8 cellular contexts compared by ENCODE assay signal in the genomic region with DNA sequence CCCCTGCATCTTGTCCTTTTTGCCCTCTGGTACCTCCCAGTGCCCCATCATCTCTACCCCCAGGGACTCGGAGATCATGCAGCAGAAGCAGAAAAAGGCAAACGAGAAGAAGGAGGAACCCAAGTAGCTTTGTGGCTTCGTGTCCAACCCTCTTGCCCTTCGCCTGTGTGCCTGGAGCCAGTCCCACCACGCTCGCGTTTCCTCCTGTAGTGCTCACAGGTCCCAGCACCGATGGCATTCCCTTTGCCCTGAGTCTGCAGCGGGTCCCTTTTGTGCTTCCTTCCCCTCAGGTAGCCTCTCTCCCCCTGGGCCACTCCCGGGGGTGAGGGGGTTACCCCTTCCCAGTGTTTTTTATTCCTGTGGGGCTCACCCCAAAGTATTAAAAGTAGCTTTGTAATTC. TPM values are rescaled to one million over a fixed set of nuclear protein-coding genes. Genes with fewer than 3 reads are reported as not detected.
DNase-seq lines count a peak whose midpoint lies in the region; ATAC-seq and TF ChIP-seq lines count a peak whose summit lies in the region.

No MANE protein-coding gene starts in this region.

- H3K9ac ChIP-seq in mesenchymal stem cell (ENCODE audit: low read length) = peak overlapping the region; percentile 100

- H4K8ac ChIP-seq in mesenchymal stem cell (ENCODE audit: low read length) = no peak overlapping the region

- no peak overlapping the region for H3K18ac ChIP-seq in mesenchymal stem cell (ENCODE audit: low read depth in 1 of 2, low read length in 2 of 2)

- TF ChIP-seq CTCF in cardiac muscle cell (IDR thresholded peaks at IDR 0.05; ENCODE audit: low read depth, low read length) (no peak), body of pancreas (IDR thresholded peaks at IDR 0.05) (no peak), upper lobe of left lung (IDR thresholded peaks at IDR 0.05) (no peak)

- H3K14ac ChIP-seq in mesenchymal stem cell (ENCODE audit: low read length in 2 of 2) = no peak overlapping the region

- H3K9me3 ChIP-seq in cardiac muscle cell (ENCODE audit: low read depth) = no peaks in the 10 kb centered on the region
- no peaks in the 10 kb centered on the region for H3K9me3 ChIP-seq in body of pancreas
- no peaks in the 10 kb centered on the region for H3K9me3 ChIP-seq in mesenchymal stem cell (ENCODE audit: control insufficient read depth, low read length)
- H3K9me3 ChIP-seq in upper lobe of left lung = no peaks in the 10 kb centered on the region

- peak overlapping the region; percentile 58 for H3K27ac ChIP-seq in cardiac muscle cell
- peak overlapping the region; percentile 95 to 99 (median 98) for H3K27ac ChIP-seq in body of pancreas
- no peak overlapping the region for H3K27ac ChIP-seq in mesenchymal stem cell (ENCODE audit: low read length, poor library complexity, severe bottlenecking)
- peak overlapping the region; percentile 95 to 100 (median 98) for H3K27ac ChIP-seq in upper lobe of left lung

- ATAC-seq in left cardiac atrium (no peak), body of pancreas (no peak), upper lobe of left lung (ENCODE audit: low FRiP score in 2 of 2) (no peak), HG02610 (IDR thresholded peaks at IDR 0.05; ENCODE audit: unreplicated experiment) (no peak), HG03039 (IDR thresholded peaks at IDR 0.05; ENCODE audit: unreplicated experiment) (no peak), GM18867 (IDR thresholded peaks at IDR 0.05; ENCODE audit: unreplicated experiment) (no peak)

- peak overlapping the region; percentile 72 for H3K4me2 ChIP-seq in mesenchymal stem cell (ENCODE audit: low read length, poor library complexity, severe bottlenecking)

- H3K23ac ChIP-seq in mesenchymal stem cell (ENCODE audit: low read length in 2 of 2) = peak overlapping the region in 1 of 2 experiments; percentile 47

- no peak overlapping the region for H2BK120ac ChIP-seq in mesenchymal stem cell (ENCODE audit: low read depth, low read length)

- H3K4me3 ChIP-seq in cardiac muscle cell (peak overlapping the region; percentile 93), body of pancreas (no peak overlapping the region), mesenchymal stem cell (ENCODE audit: insufficient read depth in 1 of 2, low read depth in 1 of 2, low read length in 2 of 2) (peak overlapping the region in 1 of 2 experiments; percentile 96), upper lobe of left lung (peak overlapping the region; percentile 62 to 93 (median 78))

- H3K27me3 ChIP-seq in cardiac muscle cell = no peaks in the 10 kb centered on the region
- H3K27me3 ChIP-seq in body of pancreas = no peaks in the 10 kb centered on the region
- H3K27me3 ChIP-seq in mesenchymal stem cell (ENCODE audit: control insufficient read depth in 1 of 2, insufficient read depth in 1 of 2, low read length in 2 of 2) = no peaks in the 10 kb centered on the region
- no peaks in the 10 kb centered on the region for H3K27me3 ChIP-seq in upper lobe of left lung

- peak overlapping the region in 1 of 2 experiments; percentile 10 for H2BK12ac ChIP-seq in mesenchymal stem cell (ENCODE audit: low read length in 2 of 2)

- 50 to 55% methylated on average over 10 of the region's 10 CpGs for WGBS in body of pancreas, 2 donors
- WGBS in mesenchymal stem cell = 90% methylated on average over 10 of the region's 10 CpGs
- 56 to 77% methylated on average over 10 of the region's 10 CpGs for WGBS in upper lobe of left lung, 2 donors

- H3K4ac ChIP-seq in mesenchymal stem cell (ENCODE audit: low read depth in 1 of 2, low read length in 2 of 2) = peak overlapping the region in 1 of 2 experiments; percentile 4

- peaks cover 11% of the 10 kb centered on the region for H3K36me3 ChIP-seq in cardiac muscle cell
- peaks cover 3 to 7% of the 10 kb centered on the region in 2 donors for H3K36me3 ChIP-seq in body of pancreas (replicated peaks in 1 of 2; ENCODE audit: insufficient read depth in 1 of 2, low read depth in 2 of 2)
- peaks cover 30 to 52% of the 10 kb centered on the region in 2 experiments for H3K36me3 ChIP-seq in mesenchymal stem cell (ENCODE audit: control insufficient read depth in 1 of 2, insufficient read depth in 2 of 2, low read depth in 1 of 2, low read length in 2 of 2)
- H3K36me3 ChIP-seq in upper lobe of left lung = peaks cover 5 to 52% (median 27%) of the 10 kb centered on the region in 4 donors

- no peak overlapping the region for H2BK5ac ChIP-seq in mesenchymal stem cell (ENCODE audit: low read depth, low read length, poor library complexity, severe bottlenecking)

- intact Hi-C loops in left cardiac atrium (cut with DNase I) (no loop called here), body of pancreas (cut with DNase I) (no loop called here)

- TF ChIP-seq POLR2A in body of pancreas (IDR thresholded peaks at IDR 0.05) = no peak
- no peak for TF ChIP-seq POLR2A in upper lobe of left lung (IDR thresholded peaks at IDR 0.05)

- DNase-seq in cardiac muscle cell (ENCODE audit: low read depth in 1 of 2, low spot score in 1 of 2) (no peak), left cardiac atrium (no peak), body of pancreas (peak in 1 of 4 donors; percentile 22), mesenchymal stem cell (no peak), upper lobe of left lung (no peak)

- no peak overlapping the region for H2AK5ac ChIP-seq in mesenchymal stem cell (ENCODE audit: low read length, severe bottlenecking)

- no peak overlapping the region for H4K91ac ChIP-seq in mesenchymal stem cell (ENCODE audit: low read length)

- H2AFZ ChIP-seq in mesenchymal stem cell (ENCODE audit: low read depth, low read length) = no peak overlapping the region

- H3K4me1 ChIP-seq in cardiac muscle cell (ENCODE audit: low read depth) = peaks cover 22% of the 10 kb centered on the region
- peaks cover 63% of the 10 kb centered on the region for H3K4me1 ChIP-seq in body of pancreas
- peaks cover 25% of the 10 kb centered on the region for H3K4me1 ChIP-seq in mesenchymal stem cell (ENCODE audit: control insufficient read depth, insufficient read depth, low read depth, low read length)
- peaks cover 39 to 58% (median 42%) of the 10 kb centered on the region in 4 donors for H3K4me1 ChIP-seq in upper lobe of left lung

- no peak overlapping the region for H2BK15ac ChIP-seq in mesenchymal stem cell (ENCODE audit: low read depth, poor library complexity, severe bottlenecking)

- no peak for TF ChIP-seq EP300 in upper lobe of left lung (IDR thresholded peaks at IDR 0.05)

- H3K79me1 ChIP-seq in mesenchymal stem cell (replicated peaks; ENCODE audit: low read length, poor library complexity, severe bottlenecking) = peaks cover 8% of the 10 kb centered on the region

RNA-seq across cellular contexts. Expression of gene SERF2, which starts 1.5 kb away (rescaled TPM):
- total RNA-seq in cardiac muscle cell (865 and 1,079 TPM in 2 replicates), left cardiac atrium (100 to 1,000 TPM; 868 to 923 TPM), body of pancreas (100 to 1,000 TPM; 190 to 818 TPM), upper lobe of left lung (1,000 to 10,000 TPM in 1 of 6 donors, 100 to 1,000 TPM in 5; 285 to 1,034 (median 752) TPM)
- 1,545 and 1,638 TPM in 2 replicates for polyA plus RNA-seq in cardiac muscle cell
- polyA plus RNA-seq in mesenchymal stem cell (2013, experiment 1 of 2) = 2,625 TPM
- polyA plus RNA-seq in mesenchymal stem cell (2013, experiment 2 of 2) = 2,565 TPM

RNA-seq across cellular contexts. Expression of gene SERINC4, which starts 6.4 kb away (rescaled TPM):
- total RNA-seq in cardiac muscle cell (0.21 and 0.71 TPM in 2 replicates), left cardiac atrium (under 1 TPM; 0.18 to 0.24 TPM), body of pancreas (not detected), upper lobe of left lung (under 1 TPM in 1 of 6 donors, not detected in 5; 0.34 TPM)
- polyA plus RNA-seq in cardiac muscle cell = 0.35 and 0.44 TPM in 2 replicates
- polyA plus RNA-seq in mesenchymal stem cell (2013, experiment 1 of 2) = not detected
- not detected for polyA plus RNA-seq in mesenchymal stem cell (2013, experiment 2 of 2)

RNA-seq across cellular contexts. Expression of gene HYPK, which starts 6.8 kb away (rescaled TPM):
- 17.2 TPM in 2 replicates for total RNA-seq in cardiac muscle cell
- 12.8 and 16.5 TPM in 2 replicates for polyA plus RNA-seq in cardiac muscle cell
- total RNA-seq in left cardiac atrium = 10 to 100 TPM in 1 of 2 donors, 1 to 10 TPM in 1; 9.6 to 11.2 TPM
- total RNA-seq in body of pancreas = 10 to 100 TPM; 13.2 to 52.9 TPM
- polyA plus RNA-seq in mesenchymal stem cell (2013, experiment 1 of 2) = 135 TPM
- polyA plus RNA-seq in mesenchymal stem cell (2013, experiment 2 of 2) = 134 TPM
- total RNA-seq in upper lobe of left lung = 10 to 100 TPM in 5 of 6 donors, 1 to 10 TPM in 1; 6.5 to 41.9 (median 14.1) TPM

RNA-seq across cellular contexts. Expression of gene ELL3, which starts 16.9 kb away (rescaled TPM):
- total RNA-seq in cardiac muscle cell = 2.6 and 4.3 TPM in 2 replicates
- polyA plus RNA-seq in cardiac muscle cell = 4.6 TPM in 1 of 2 replicates, not detected in the other
- 1 to 10 TPM in 1 of 2 donors, under 1 TPM in 1; 0.47 to 1.6 TPM for total RNA-seq in left cardiac atrium
- 10 to 100 TPM in 1 of 2 donors, 1 to 10 TPM in 1; 4.9 to 29.1 TPM for total RNA-seq in body of pancreas
- 1.5 TPM for polyA plus RNA-seq in mesenchymal stem cell (2013, experiment 1 of 2)
- 1.5 TPM for polyA plus RNA-seq in mesenchymal stem cell (2013, experiment 2 of 2)
- total RNA-seq in upper lobe of left lung = 1 to 10 TPM; 1.7 to 8.4 (median 4.3) TPM

RNA-seq across cellular contexts. Expression of gene MFAP1, which starts 30.8 kb away (rescaled TPM):
- total RNA-seq in cardiac muscle cell = 21.4 and 28.0 TPM in 2 replicates
- polyA plus RNA-seq in cardiac muscle cell = 39.2 and 42.4 TPM in 2 replicates
- total RNA-seq in left cardiac atrium = 10 to 100 TPM; 16.9 to 17.8 TPM
- total RNA-seq in body of pancreas = 1 to 10 TPM; 1.6 to 9.9 TPM
- polyA plus RNA-seq in mesenchymal stem cell (2013, experiment 1 of 2) = 27.8 TPM
- 28.4 TPM for polyA plus RNA-seq in mesenchymal stem cell (2013, experiment 2 of 2)
- 10 to 100 TPM in 5 of 6 donors, 1 to 10 TPM in 1; 7.4 to 20.0 (median 17.5) TPM for total RNA-seq in upper lobe of left lung

Comparison
In these comparisons a context has a peak if more than half of its experiments do, and no peak if none do; other contexts are left out.
1. H3K4me3 ChIP-seq: peak in cardiac muscle cell (single experiment) and upper lobe of left lung (4 of 4); none in body of pancreas (0 of 2).